8 cellular contexts compared by ENCODE assay signal in genomic region chr6:162907876-162908481, GRCh38.
DNase-seq lines count a peak whose midpoint lies in the region; ATAC-seq, FAIRE-seq and TF ChIP-seq lines count a peak whose summit lies in the region.

No MANE protein-coding gene starts in this region.

- no peak overlapping the region for H3K27ac ChIP-seq in K562 (ENCODE audit: extremely low read depth, low read depth, low read length)

- in situ Hi-C loops in GM13977 (cut with MboI; ENCODE audit: low pct_unique_long_range_greater_than_20kb, low sequenced_read_pairs, unreplicated experiment) (no loop called here), K562 (cut with MboI) (no loop called here)

- no peaks in the 10 kb centered on the region for H3K4me1 ChIP-seq in K562 (replicated peaks in 1 of 2; ENCODE audit: control insufficient read depth in 2 of 2, insufficient read depth in 2 of 2, low read length in 2 of 2)

- POLR2A ChIA-PET in K562 (lab: Yijun Ruan, JAX) = interaction anchor here (0.6 kb wide), 1 partner anchor 737 kb away, joined by 3 read pairs; no protein-coding TSS in a partner anchor

- H3K9me3 ChIP-seq in K562 (replicated peaks; ENCODE audit: control insufficient read depth, insufficient read depth, low read depth, low read length) = no peaks in the 10 kb centered on the region; the same call in 1 of the 2 replicates

- no peak overlapping the region for H3K4me3 ChIP-seq in K562

- H3K36me3 ChIP-seq in K562 (ENCODE audit: control insufficient read depth, insufficient read depth, low read length) = no peaks in the 10 kb centered on the region

- BruUV-seq in K562 (replicated peaks; lab: Mats Ljungman, UMichigan) = no TSS peak

- no peak for TF ChIP-seq EP300 in K562 (IDR thresholded peaks at IDR 0.05; ENCODE audit: low read length)

- DNase-seq in GM13977 (ENCODE audit: low spot score) = peak; percentile 29
- DNase-seq in LHCN-M2 (ENCODE audit: low read depth) = peak; percentile 36
- peak in 2 of 4 experiments; percentile 14 to 44 for DNase-seq in K562 (ENCODE audit: extremely low read depth in 1 of 4, low spot score in 3 of 4)
- DNase-seq in myocyte (ENCODE audit: low read depth) = peak; percentile 22
- no peak for DNase-seq in stimulated activated CD4-positive, alpha-beta T cell treated with anti-CD3 and anti-CD28 coated beads, Interleukin-15, amount 100 ng/mL, for 24 hours
- no peak for DNase-seq in HK-2 (ENCODE audit: unreplicated experiment)
- DNase-seq in globus pallidus (ENCODE audit: low spot score) = no peak
- DNase-seq in D341Med (ENCODE audit: low spot score) = no peak

- WGBS in K562 (ENCODE audit: insufficient coverage, low coverage, missing lambda C conversion rate) = 0% methylated on average over 2 of the region's 2 CpGs

- TF ChIP-seq CTCF in GM13977 (IDR thresholded peaks at IDR 0.05; ENCODE audit: extremely low read depth, insufficient read depth, missing control alignments) = peak; percentile 55
- TF ChIP-seq CTCF in K562 (IDR thresholded peaks at IDR 0.05 in 2 of 3, conservative IDR thresholded peaks at IDR 0.05 in 1 of 3; ENCODE audit: insufficient read depth in 2 of 3, low read depth in 1 of 3, low read length in 3 of 3) = peak in 1 of 3 experiments; percentile 54; a peak in 3 of 6 replicates

- H2AFZ ChIP-seq in K562 (ENCODE audit: low read depth, low read length) = no peak overlapping the region

- no peak overlapping the region for H3K9ac ChIP-seq in K562 (ENCODE audit: insufficient read depth in 1 of 2, low read depth in 2 of 2, low read length in 2 of 2)

- no peak overlapping the region for H3K4me2 ChIP-seq in K562 (ENCODE audit: insufficient read depth, low read length)

- TF ChIP-seq POLR2A in K562 (conservative IDR thresholded peaks at IDR 0.05) = no peak

- TF ChIP-seq RAD21 in K562 (CRISPR knock-in tag; conservative IDR thresholded peaks at IDR 0.05 in 1 of 2, IDR thresholded peaks at IDR 0.05 in 1 of 2) = peak; percentile 52 to 59

- CTCF ChIA-PET in K562 (lab: Yijun Ruan, JAX; ENCODE audit: low intra/inter-chr PET ratio) = interaction anchor here (0.6 kb wide), 1 partner anchor 11 kb away, joined by 3 read pairs; no protein-coding TSS in a partner anchor

- H3K9me1 ChIP-seq in K562 (ENCODE audit: control insufficient read depth, insufficient read depth, low read length) = no peaks in the 10 kb centered on the region

- peak; percentile 43; the same call in 1 of the 3 replicates for ATAC-seq in K562

- H3K79me2 ChIP-seq in K562 (ENCODE audit: control insufficient read depth, insufficient read depth, low read length) = no peaks in the 10 kb centered on the region

- no peaks in the 10 kb centered on the region for H3K27me3 ChIP-seq in K562 (ENCODE audit: control insufficient read depth in 2 of 2, insufficient read depth in 2 of 2, low read length in 2 of 2)

- intact Hi-C loops in K562 (cut with micrococcal nuclease) = loop anchor here (5.0 kb wide), 1 partner anchor 1049 kb away; no protein-coding TSS in a partner anchor

- FAIRE-seq in K562 (lab: Jason Lieb, UNC) = peak; percentile 83

- H4K20me1 ChIP-seq in K562 (replicated peaks; ENCODE audit: control insufficient read depth, insufficient read depth, low read length) = no peaks in the 10 kb centered on the region

TF ChIP-seq in K562, 482 proteins besides CTCF, POLR2A, EP300 and RAD21:
- TF ChIP-seq ZZZ3 (IDR thresholded peaks at IDR 0.05) = no peak
- no peak for TF ChIP-seq SP1 (CRISPR knock-in tag; IDR thresholded peaks at IDR 0.05)
- TF ChIP-seq ETS1 (conservative IDR thresholded peaks at IDR 0.05; ENCODE audit: control insufficient read depth, low read depth, low read length) = no peak
- no peak for TF ChIP-seq BDP1 (IDR thresholded peaks at IDR 0.05; ENCODE audit: insufficient read depth, insufficient read length)
- TF ChIP-seq JUN (IDR thresholded peaks at IDR 0.05; ENCODE audit: borderline replicate concordance, low read depth, low read length) = no peak
- no peak for TF ChIP-seq JUN (CRISPR knock-in tag; IDR thresholded peaks at IDR 0.05; ENCODE audit: borderline replicate concordance)
- no peak for TF ChIP-seq RBBP5 (IDR thresholded peaks at IDR 0.05; ENCODE audit: borderline replicate concordance, insufficient read depth, low read length, poor library complexity, severe bottlenecking)
- no peak for TF ChIP-seq NONO (IDR thresholded peaks at IDR 0.05; ENCODE audit: low read depth in 2 of 2, low read length in 1 of 2)
- TF ChIP-seq CUX1 (CRISPR knock-in tag; IDR thresholded peaks at IDR 0.05) = no peak
- TF ChIP-seq NCOA2 (IDR thresholded peaks at IDR 0.05; ENCODE audit: partially characterized antibody in 2 of 2) = no peak
- no peak for TF ChIP-seq TARDBP (IDR thresholded peaks at IDR 0.05)
- no peak for TF ChIP-seq ZNF830 (CRISPR knock-in tag; IDR thresholded peaks at IDR 0.05)

Comparison
In these comparisons a context has a peak if more than half of its experiments do, and no peak if none do; other contexts are left out.
1. DNase-seq: peak in GM13977 (single experiment), LHCN-M2 (single experiment) and myocyte (single experiment); none in stimulated activated CD4-positive, alpha-beta T cell treated with anti-CD3 and anti-CD28 coated beads, Interleukin-15, amount 100 ng/mL, for 24 hours (single experiment), HK-2 (single experiment), globus pallidus (single experiment) and D341Med (single experiment).